ENCODE assay signal across 4 cellular contexts in genomic region chr5:179661647-179662046, GRCh38. TPM values are rescaled to one million over a fixed set of nuclear protein-coding genes. Genes with fewer than 3 reads are reported as not detected.
"Had no signal": no experiment of that assay in that cellular context is flagged by ENCODE, and none has a peak within 500 bp of the region (broad histone marks: within the 10 kb centered on the region; RNA-seq: fewer than 3 reads in every experiment).

No MANE protein-coding gene starts in this region.

RNA-seq across cellular contexts. Expression of gene CBY3, which starts 19.2 kb away (rescaled TPM):
- total RNA-seq: GM23248, H4, H7, HFFc6 had no signal
